In the genomic region with DNA sequence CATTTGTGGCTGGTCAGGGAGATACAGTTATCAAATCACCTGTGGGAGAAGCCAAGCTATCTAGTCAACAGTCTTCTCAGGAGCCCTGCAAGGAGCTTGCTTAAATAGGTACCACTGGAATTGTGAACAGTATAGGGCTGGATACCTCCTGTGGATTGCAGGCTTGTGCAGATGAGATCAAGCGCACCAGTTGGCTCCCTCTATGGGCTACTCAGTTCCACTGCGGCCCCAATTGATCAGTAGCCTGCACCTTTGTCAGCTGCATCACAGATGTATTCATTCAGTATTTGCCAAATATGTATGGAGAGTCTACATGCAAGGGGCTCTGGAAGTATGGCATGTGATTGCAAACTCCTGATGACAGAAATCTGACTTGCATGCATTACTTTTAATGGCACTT, we compare ENCODE assay signal across 11 cellular contexts. TPM values are rescaled to one million over a fixed set of nuclear protein-coding genes. Genes with fewer than 3 reads are reported as not detected.
DNase-seq lines count a peak whose midpoint lies in the region; TF ChIP-seq lines count a peak whose summit lies in the region.
"Had no signal": no experiment of that assay in that cellular context is flagged by ENCODE, and none has a peak within 500 bp of the region (broad histone marks: within the 10 kb centered on the region; RNA-seq: fewer than 3 reads in every experiment).

No MANE protein-coding gene starts in this region.

- no peaks in the 10 kb centered on the region for H3K9me3 ChIP-seq in BE2C

- peak; percentile 1 to 42 (median 15) for DNase-seq in NCI-H1417 (lab: John Stamatoyannopoulos, UW)
- no peak for DNase-seq in NCI-H1417 treated with DMSO at 0.1 percent for 48 hours (lab: John Stamatoyannopoulos, UW)
- peak; percentile 2 for DNase-seq in LoVo (ENCODE audit: low spot score)
- no peak for DNase-seq in chondrocyte (ENCODE audit: low spot score)
- DNase-seq in progenitor cell of endocrine pancreas (ENCODE audit: low spot score, unreplicated experiment): no peak
- DNase-seq in cerebellar nuclear complex (lab: John Stamatoyannopoulos, UW): no peak
- no peak for DNase-seq in BE2C
- DNase-seq in occipital lobe (lab: John Stamatoyannopoulos, UW): no peak

- H3K27me3 Mint-ChIP-seq in chondrocyte (ENCODE audit: low read depth) (peaks cover 3% of the 10 kb centered on the region), progenitor cell of endocrine pancreas (no peaks in the 10 kb centered on the region)

- H3K36me3 Mint-ChIP-seq in chondrocyte (ENCODE audit: low read depth) (no peaks in the 10 kb centered on the region), progenitor cell of endocrine pancreas (ENCODE audit: insufficient read depth) (no peaks in the 10 kb centered on the region)
- H3K36me3 Mint-ChIP-seq: activated naive CD8-positive, alpha-beta T cell had no signal

- H3K9me3 Mint-ChIP-seq in chondrocyte (ENCODE audit: low read depth) (peaks cover 2% of the 10 kb centered on the region), progenitor cell of endocrine pancreas (ENCODE audit: low read depth) (peaks cover 8% of the 10 kb centered on the region)

- H3K4me1 ChIP-seq in BE2C: no peaks in the 10 kb centered on the region
- H3K4me1 ChIP-seq: parathyroid adenoma had no signal

- H3K4me1 Mint-ChIP-seq in chondrocyte (ENCODE audit: low read depth): no peaks in the 10 kb centered on the region
- H3K4me1 Mint-ChIP-seq in progenitor cell of endocrine pancreas (ENCODE audit: low read depth): no peaks in the 10 kb centered on the region

- TF ChIP-seq CTCF in chondrocyte (IDR thresholded peaks at IDR 0.05): peak; percentile 74
- peak; percentile 60 for TF ChIP-seq CTCF in progenitor cell of endocrine pancreas (IDR thresholded peaks at IDR 0.05; ENCODE audit: unreplicated experiment)
- no peak for TF ChIP-seq CTCF in BE2C (IDR thresholded peaks at IDR 0.05; ENCODE audit: low read depth, low read length)

- H3K36me3 ChIP-seq in BE2C: no peaks in the 10 kb centered on the region

- H3K4me3 Mint-ChIP-seq in chondrocyte (ENCODE audit: unreplicated experiment): no peak overlapping the region
- no peak overlapping the region for H3K4me3 Mint-ChIP-seq in progenitor cell of endocrine pancreas (ENCODE audit: low read depth)
- H3K4me3 Mint-ChIP-seq: activated naive CD8-positive, alpha-beta T cell had no signal

- H3K27ac Mint-ChIP-seq in chondrocyte (ENCODE audit: unreplicated experiment): no peak overlapping the region
- no peak overlapping the region for H3K27ac Mint-ChIP-seq in progenitor cell of endocrine pancreas
- H3K27ac Mint-ChIP-seq: activated naive CD8-positive, alpha-beta T cell had no signal

- no peaks in the 10 kb centered on the region for H3K27me3 ChIP-seq in BE2C

- H3K4me3 ChIP-seq in BE2C (ENCODE audit: low read depth, low read length): no peak overlapping the region

RNA-seq across cellular contexts. Expression of a gene that starts 28.6 kb away (rescaled TPM):
- not detected in 3 replicates for total RNA-seq in chondrocyte
- total RNA-seq in progenitor cell of endocrine pancreas: not detected in 2 replicates
- polyA plus RNA-seq in BE2C (2012; ENCODE audit: insufficient read depth, insufficient read length, low read depth): 0.43 TPM
- not detected for total RNA-seq in occipital lobe
- total RNA-seq: HT1080 had no signal

Comparison
In these comparisons a context has a peak if more than half of its experiments do, and no peak if none do; other contexts are left out.
1. DNase-seq: peak in NCI-H1417 (3 of 3) and LoVo (single experiment); none in NCI-H1417 treated with DMSO at 0.1 percent for 48 hours (single experiment), chondrocyte (single experiment), progenitor cell of endocrine pancreas (single experiment), cerebellar nuclear complex (0 of 2), BE2C (single experiment) and occipital lobe (single experiment).